Comparison of ENCODE assay signal across 15 cellular contexts in genomic region chr2:236656166-236656565, GRCh38.
DNase-seq lines count a peak whose midpoint lies in the region; ATAC-seq and TF ChIP-seq lines count a peak whose summit lies in the region.
"Had no signal": no experiment of that assay in that cellular context is flagged by ENCODE, and none has a peak within 500 bp of the region (broad histone marks: within the 10 kb centered on the region; RNA-seq: fewer than 3 reads in every experiment).

No MANE protein-coding gene starts in this region.

- no peaks in the 10 kb centered on the region for H3K9me3 Mint-ChIP-seq in MCF 10A (ENCODE audit: unreplicated experiment)
- H3K9me3 Mint-ChIP-seq in activated CD4-positive, alpha-beta T cell treated with anti-CD3 and anti-CD28 coated beads for 36 hours (ENCODE audit: low read depth) = no peaks in the 10 kb centered on the region
- H3K9me3 Mint-ChIP-seq: CD4-positive, alpha-beta T cell; H9 had no signal

- H3K27me3 Mint-ChIP-seq in MCF 10A (ENCODE audit: insufficient read depth, unreplicated experiment) = no peaks in the 10 kb centered on the region
- H3K27me3 Mint-ChIP-seq in activated CD4-positive, alpha-beta T cell treated with anti-CD3 and anti-CD28 coated beads for 36 hours = peaks cover 21% of the 10 kb centered on the region

- no peaks in the 10 kb centered on the region for H3K79me2 ChIP-seq in trophoblast cell (ENCODE audit: control insufficient read depth, insufficient read depth, low read length, poor library complexity)

- peaks cover 25% of the 10 kb centered on the region for H3K79me1 ChIP-seq in trophoblast cell (ENCODE audit: low read length)

- peak overlapping the region; percentile 70 for H4K91ac ChIP-seq in trophoblast cell (ENCODE audit: low read depth, low read length)

- H3K27ac ChIP-seq in breast epithelium = no peak overlapping the region
- H3K27ac ChIP-seq in trophoblast cell (ENCODE audit: low read depth, low read length) = no peak overlapping the region
- H3K27ac ChIP-seq: HL-60 had no signal

- peak overlapping the region; percentile 53 for H3K14ac ChIP-seq in trophoblast cell (ENCODE audit: low read length)

- no peak overlapping the region for H3K23ac ChIP-seq in trophoblast cell (ENCODE audit: low read length)

- H3K36me3 ChIP-seq in breast epithelium (no peaks in the 10 kb centered on the region), trophoblast cell (ENCODE audit: control insufficient read depth in 1 of 2, insufficient read depth in 2 of 2, low read length in 2 of 2) (no peaks in the 10 kb centered on the region)

- H3K4ac ChIP-seq in trophoblast cell (ENCODE audit: low read depth, low read length) = no peak overlapping the region

- no peaks in the 10 kb centered on the region for H3K36me3 Mint-ChIP-seq in MCF 10A (ENCODE audit: insufficient read depth, unreplicated experiment)
- no peaks in the 10 kb centered on the region for H3K36me3 Mint-ChIP-seq in activated CD4-positive, alpha-beta T cell treated with anti-CD3 and anti-CD28 coated beads for 36 hours (ENCODE audit: low read depth)

- CTCF ChIA-PET in MCF 10A (lab: Yijun Ruan, JAX) = no interaction called here
- CTCF ChIA-PET in activated CD4-positive, alpha-beta T cell treated with anti-CD3 and anti-CD28 coated beads for 36 hours (lab: Charles Lee) = no interaction called here

- no peaks in the 10 kb centered on the region for H3K4me1 ChIP-seq in breast epithelium
- H3K4me1 ChIP-seq in trophoblast cell (ENCODE audit: control insufficient read depth in 1 of 2, insufficient read depth in 2 of 2, low read length in 2 of 2) = peaks cover 10 to 12% of the 10 kb centered on the region in 2 experiments

- intact Hi-C loops in MCF 10A (cut with micrococcal nuclease) (no loop called here), breast epithelium (cut with DNase I; ENCODE audit: low total_unique reads) (no loop called here)
- intact Hi-C loops in activated CD4-positive, alpha-beta T cell treated with anti-CD3 and anti-CD28 coated beads for 36 hours (cut with DNase I, micrococcal nuclease) = no loop called here

- peak overlapping the region; percentile 61 for H2AK5ac ChIP-seq in trophoblast cell (ENCODE audit: low read length)

- DNase-seq in MCF 10A (ENCODE audit: unreplicated experiment) (no peak), breast epithelium (ENCODE audit: low spot score in 2 of 2) (no peak), islet precursor cell (peak; percentile 20), trophoblast cell (no peak), ureter (ENCODE audit: low spot score) (peak; percentile 25)
- no peak for DNase-seq in activated CD4-positive, alpha-beta T cell treated with anti-CD3 and anti-CD28 coated beads for 36 hours
- DNase-seq: C1 segment of cervical spinal cord; Calu3; CD4-positive, alpha-beta T cell; DMS 273 treated with DMSO at 0.1 percent for 48 hours; GOT3; H9 had no signal

- BruUV-seq in MCF 10A (replicated peaks; lab: Mats Ljungman, UMichigan) = no TSS peak

- H3K4me3 ChIP-seq in breast epithelium (no peak overlapping the region), trophoblast cell (ENCODE audit: low read depth, low read length) (no peak overlapping the region)

- no peak overlapping the region for H4K8ac ChIP-seq in trophoblast cell (ENCODE audit: low read depth, low read length)

- H2BK12ac ChIP-seq in trophoblast cell (ENCODE audit: low read length) = peak overlapping the region; percentile 83

- peak overlapping the region; percentile 11 for H2BK5ac ChIP-seq in trophoblast cell (ENCODE audit: low read depth, low read length, poor library complexity)

- TF ChIP-seq CTCF in MCF 10A (IDR thresholded peaks at IDR 0.05; ENCODE audit: unreplicated experiment) (no peak), breast epithelium (IDR thresholded peaks at IDR 0.05) (no peak)

- peaks cover 4% of the 10 kb centered on the region for H3K4me1 Mint-ChIP-seq in MCF 10A (ENCODE audit: insufficient read depth, unreplicated experiment)
- H3K4me1 Mint-ChIP-seq in activated CD4-positive, alpha-beta T cell treated with anti-CD3 and anti-CD28 coated beads for 36 hours = no peaks in the 10 kb centered on the region
- H3K4me1 Mint-ChIP-seq: B cell had no signal

- H3K4me2 ChIP-seq in trophoblast cell (ENCODE audit: low read length) = no peak overlapping the region

- H2BK120ac ChIP-seq in trophoblast cell (ENCODE audit: insufficient read depth, low read length, poor library complexity) = peak overlapping the region; percentile 27

- no CpG with 5 or more reads among the region's 2 CpGs for WGBS in trophoblast cell (ENCODE audit: extremely low coverage, insufficient coverage, insufficient read length)

- H3K9ac ChIP-seq in trophoblast cell (ENCODE audit: low read length) = no peak overlapping the region

- H4K12ac ChIP-seq in trophoblast cell (ENCODE audit: low read depth, low read length) = no peak overlapping the region

- POLR2A ChIA-PET in MCF 10A (lab: Yijun Ruan, JAX) = no interaction called here
- POLR2A ChIA-PET in activated CD4-positive, alpha-beta T cell treated with anti-CD3 and anti-CD28 coated beads for 36 hours (lab: Charles Lee) = no interaction called here

- TF ChIP-seq POLR2A in breast epithelium (IDR thresholded peaks at IDR 0.05) = no peak

- no peak for ATAC-seq in activated CD4-positive, alpha-beta T cell treated with anti-CD3 and anti-CD28 coated beads for 36 hours
- no peak for ATAC-seq in GM21515 (IDR thresholded peaks at IDR 0.05; ENCODE audit: unreplicated experiment)

- H3K27me3 ChIP-seq in breast epithelium (no peaks in the 10 kb centered on the region), trophoblast cell (ENCODE audit: insufficient read depth, low read length) (no peaks in the 10 kb centered on the region)

- H2AFZ ChIP-seq in trophoblast cell (ENCODE audit: insufficient read depth, low read length, poor library complexity) = no peak overlapping the region

- no peak overlapping the region for H3K18ac ChIP-seq in trophoblast cell (ENCODE audit: low read length)

- H3K27ac Mint-ChIP-seq in MCF 10A (ENCODE audit: low read depth, unreplicated experiment) = peak overlapping the region; percentile 35
- no peak overlapping the region for H3K27ac Mint-ChIP-seq in activated CD4-positive, alpha-beta T cell treated with anti-CD3 and anti-CD28 coated beads for 36 hours
- H3K27ac Mint-ChIP-seq: B cell; CD4-positive, alpha-beta T cell; H9 had no signal

- no peak overlapping the region for H3K4me3 Mint-ChIP-seq in MCF 10A (ENCODE audit: unreplicated experiment)
- no peak overlapping the region for H3K4me3 Mint-ChIP-seq in activated CD4-positive, alpha-beta T cell treated with anti-CD3 and anti-CD28 coated beads for 36 hours
- H3K4me3 Mint-ChIP-seq: B cell; CD4-positive, alpha-beta T cell; H9 had no signal

- H3K9me3 ChIP-seq in breast epithelium (no peaks in the 10 kb centered on the region), trophoblast cell (ENCODE audit: insufficient read depth, low read depth, low read length) (peaks cover 4% of the 10 kb centered on the region)

Comparison
In these comparisons a context has a peak if more than half of its experiments do, and no peak if none do; other contexts are left out.
1. DNase-seq: peak in islet precursor cell (single experiment) and ureter (single experiment); none in MCF 10A (single experiment), breast epithelium (0 of 2), trophoblast cell (0 of 2) and activated CD4-positive, alpha-beta T cell treated with anti-CD3 and anti-CD28 coated beads for 36 hours (single experiment).